21 cellular contexts compared by ENCODE assay signal in the genomic region with DNA sequence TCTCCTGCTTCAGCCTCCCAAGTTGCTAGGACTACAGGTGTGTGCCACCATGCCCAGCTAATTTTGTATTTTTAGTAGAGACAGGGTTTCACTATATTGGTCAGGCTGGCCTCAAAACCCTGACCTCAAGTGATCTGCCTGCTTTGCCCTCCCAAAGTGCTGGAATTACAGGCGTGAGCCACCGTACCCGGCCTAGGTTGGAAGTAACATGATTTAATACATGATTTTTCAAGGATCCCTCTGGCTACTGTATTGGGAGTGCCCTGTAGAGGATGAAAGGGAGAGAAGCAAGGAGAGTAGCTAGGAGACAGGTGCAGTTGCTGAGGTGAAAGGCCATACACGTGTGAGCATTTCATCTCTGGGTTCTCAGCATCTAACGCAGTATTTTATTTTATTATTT.
"Had no signal": no experiment of that assay in that cellular context is flagged by ENCODE, and none has a peak within 500 bp of the region (broad histone marks: within the 10 kb centered on the region; RNA-seq: fewer than 3 reads in every experiment).

No MANE protein-coding gene starts in this region.

- H3K27ac Mint-ChIP-seq: nephron progenitor cell had no signal

- ATAC-seq: heart left ventricle; left lobe of liver; stimulated activated naive CD8-positive, alpha-beta T cell treated with anti-CD3 and anti-CD28 coated beads, Interleukin-15, Interleukin-2, amounts not matched to agents 100 U/mL and 50 U/mL, for 24 hours had no signal

- H3K27ac ChIP-seq: heart left ventricle, suprapubic skin, uterus had no signal

- H3K27me3 ChIP-seq: heart left ventricle, suprapubic skin, transverse colon, uterus had no signal

- H3K9me3 ChIP-seq: suprapubic skin, transverse colon, uterus had no signal

- DNase-seq: activated CD4-positive, alpha-beta T cell treated with anti-CD3 and anti-CD28 coated beads, Interleukin-2, amount 50 U/mL, for 4 hours; activated naive CD4-positive, alpha-beta T cell treated with Interleukin-2 at 50 U/mL for 16 hours; cerebellar nuclear complex; cortex of kidney; effector CD4-positive, alpha-beta T cell; heart left ventricle; kidney; nephron progenitor cell; occipital lobe; stimulated activated CD4-positive, alpha-beta T cell treated with anti-CD3 and anti-CD28 coated beads, Interleukin-12 subunit alpha, Interleukin-12 subunit beta, amount 100 ng/mL, for 4 hours; stimulated activated CD4-positive, alpha-beta T cell treated with anti-CD3 and anti-CD28 coated beads, Interleukin-1b, Interleukin-23, amount 100 ng/mL, for 48 hours; stimulated activated naive CD8-positive, alpha-beta T cell treated with anti-CD3 and anti-CD28 coated beads, Interleukin-15, Interleukin-2, amounts not matched to agents 100 U/mL and 50 U/mL, for 24 hours; T1000; transverse colon; uterus had no signal

- H3K27me3 Mint-ChIP-seq: progenitor cell of endocrine pancreas had no signal

- H3K4me3 Mint-ChIP-seq: nephron progenitor cell had no signal

- FAIRE-seq: bronchial epithelial cell, frontal cortex, kidney had no signal

- H3K36me3 ChIP-seq: heart left ventricle, suprapubic skin, transverse colon, uterus had no signal

- H3K4me3 ChIP-seq: heart left ventricle, lung, suprapubic skin, transverse colon, uterus had no signal
